16 cellular contexts compared by ENCODE assay signal in genomic region chr3:186964629-186965028, GRCh38. TPM values are rescaled to one million over a fixed set of nuclear protein-coding genes. Genes with fewer than 3 reads are reported as not detected.
DNase-seq lines count a peak whose midpoint lies in the region; ATAC-seq and TF ChIP-seq lines count a peak whose summit lies in the region.
"Had no signal": no experiment of that assay in that cellular context is flagged by ENCODE, and none has a peak within 500 bp of the region (broad histone marks: within the 10 kb centered on the region; RNA-seq: fewer than 3 reads in every experiment).

No MANE protein-coding gene starts in this region.

- POLR2A ChIA-PET in activated B cell treated with CpG ODN at 0.5 μM for 24 hours (lab: Charles Lee): interaction anchor here (1.3 kb wide), 1 partner anchor 35 kb away, joined by 3 read pairs; no protein-coding TSS in a partner anchor

- no peak for ATAC-seq in right cardiac atrium
- ATAC-seq in left ventricle myocardium superior: no peak
- ATAC-seq in activated B cell treated with CpG ODN at 0.5 μM for 24 hours (ENCODE audit: low read depth): no peak
- ATAC-seq: HepG2, T-cell had no signal

- no peak for DNase-seq in right cardiac atrium
- no peak for DNase-seq in left ventricle myocardium superior
- no peak for DNase-seq in activated B cell treated with CpG ODN at 0.5 μM for 24 hours
- DNase-seq in suprapubic skin (ENCODE audit: low spot score in 2 of 2): no peak
- no peak for DNase-seq in NCI-H524 (lab: John Stamatoyannopoulos, UW)
- no peak for DNase-seq in NCI-H1436 treated with DMSO at 0.1 percent for 48 hours (lab: John Stamatoyannopoulos, UW)
- DNase-seq in hypothalamus (lab: John Stamatoyannopoulos, UW): no peak
- DNase-seq: Caco-2, MM.1S, NCI-H1694 treated with DMSO at 0.1 percent for 48 hours, NCI-H345, nephron progenitor cell, T-cell had no signal

- no peaks in the 10 kb centered on the region for H3K9me3 ChIP-seq in right cardiac atrium (ENCODE audit: control insufficient read depth, low read length)
- H3K9me3 ChIP-seq in iPS-20b (ENCODE audit: insufficient read depth, low read depth, low read length): no peaks in the 10 kb centered on the region
- no peaks in the 10 kb centered on the region for H3K9me3 ChIP-seq in suprapubic skin
- H3K9me3 ChIP-seq: Caco-2 had no signal

- TF ChIP-seq EP300 in suprapubic skin (IDR thresholded peaks at IDR 0.05): no peak

- H3K4me3 Mint-ChIP-seq in activated B cell treated with CpG ODN at 0.5 μM for 24 hours: no peak overlapping the region
- H3K4me3 Mint-ChIP-seq: nephron progenitor cell, T-cell had no signal

- peak overlapping the region; percentile 1 for H3K27ac ChIP-seq in right cardiac atrium (ENCODE audit: low read length)
- H3K27ac ChIP-seq in iPS-20b (ENCODE audit: low read length): peak overlapping the region; percentile 77
- peak overlapping the region; percentile 1 for H3K27ac ChIP-seq in suprapubic skin
- H3K27ac ChIP-seq: VCaP had no signal

- H3K4me1 Mint-ChIP-seq in activated B cell treated with CpG ODN at 0.5 μM for 24 hours: peaks cover 64% of the 10 kb centered on the region

- H3K27me3 Mint-ChIP-seq in activated B cell treated with CpG ODN at 0.5 μM for 24 hours: no peaks in the 10 kb centered on the region
- H3K27me3 Mint-ChIP-seq: T-cell had no signal

- 58% methylated on average over 9 of the region's 9 CpGs for WGBS in right cardiac atrium
- WGBS in suprapubic skin: 71% methylated on average over 9 of the region's 9 CpGs

- H3K4me3 ChIP-seq in right cardiac atrium (ENCODE audit: low read length) (no peak overlapping the region), iPS-20b (ENCODE audit: low read length) (peak overlapping the region; percentile 46; the same call in 1 of the 2 replicates), suprapubic skin (no peak overlapping the region)

- H3K27me3 ChIP-seq in right cardiac atrium (ENCODE audit: control insufficient read depth, insufficient read depth): no peaks in the 10 kb centered on the region
- H3K27me3 ChIP-seq in iPS-20b (ENCODE audit: insufficient read depth, low read length): no peaks in the 10 kb centered on the region
- H3K27me3 ChIP-seq in suprapubic skin: no peaks in the 10 kb centered on the region

- H3K9ac ChIP-seq in iPS-20b (ENCODE audit: low read depth, low read length): peak overlapping the region; percentile 76; the same call in 1 of the 2 replicates

- H3K36me3 Mint-ChIP-seq in activated B cell treated with CpG ODN at 0.5 μM for 24 hours (ENCODE audit: low read depth): peaks cover 63% of the 10 kb centered on the region

- TF ChIP-seq CTCF in activated B cell treated with CpG ODN at 0.5 μM for 24 hours (IDR thresholded peaks at IDR 0.05) (no peak), suprapubic skin (IDR thresholded peaks at IDR 0.05) (no peak)

- intact Hi-C loops in right cardiac atrium (cut with DNase I) (no loop called here), left ventricle myocardium superior (cut with micrococcal nuclease) (no loop called here), activated B cell treated with CpG ODN at 0.5 μM for 24 hours (cut with micrococcal nuclease) (no loop called here)

- H3K9me3 Mint-ChIP-seq in activated B cell treated with CpG ODN at 0.5 μM for 24 hours: no peaks in the 10 kb centered on the region
- H3K9me3 Mint-ChIP-seq: nephron progenitor cell, T-cell had no signal

- H3K4me1 ChIP-seq in right cardiac atrium (ENCODE audit: control insufficient read depth, insufficient read depth, low read length) (peaks cover 31% of the 10 kb centered on the region), iPS-20b (ENCODE audit: insufficient read depth, low read length) (peaks cover 46% of the 10 kb centered on the region), suprapubic skin (peaks cover 2% of the 10 kb centered on the region)
- H3K4me1 ChIP-seq: Caco-2 had no signal

- H3K36me3 ChIP-seq in iPS-20b (ENCODE audit: insufficient read depth, low read depth, low read length): peaks cover 32% of the 10 kb centered on the region
- no peaks in the 10 kb centered on the region for H3K36me3 ChIP-seq in suprapubic skin

- CTCF ChIA-PET in activated B cell treated with CpG ODN at 0.5 μM for 24 hours (lab: Charles Lee): interaction anchor here (0.7 kb wide), 1 partner anchor 66 kb away, joined by 3 read pairs; no protein-coding TSS in a partner anchor

- no peak for TF ChIP-seq POLR2A in suprapubic skin (IDR thresholded peaks at IDR 0.05)

- peak overlapping the region; percentile 86 for H3K27ac Mint-ChIP-seq in activated B cell treated with CpG ODN at 0.5 μM for 24 hours
- H3K27ac Mint-ChIP-seq: nephron progenitor cell had no signal

RNA-seq across cellular contexts. Expression of gene ST6GAL1, which starts 34.3 kb away (rescaled TPM):
- 10 to 100 TPM; 63.3 to 69.2 (median 65.7) TPM for total RNA-seq in right cardiac atrium
- 25.2 TPM for polyA plus RNA-seq in right cardiac atrium
- 75.9 TPM for total RNA-seq in left ventricle myocardium superior
- 294 and 328 TPM in 2 replicates for total RNA-seq in activated B cell treated with CpG ODN at 0.5 μM for 24 hours
- 10 to 100 TPM; 23.9 to 42.2 (median 31.9) TPM for total RNA-seq in suprapubic skin

Comparison
In these comparisons a context has a peak if more than half of its experiments do, and no peak if none do; other contexts are left out.
1. H3K27ac ChIP-seq: peak in every context shown above with its lines; median percentile 77 in iPS-20b; 1 in right cardiac atrium; 1 in suprapubic skin.